In genomic region chr18:68467966-68468365, GRCh38 we compare ENCODE assay signal across 2 cellular contexts.
TF ChIP-seq lines count a peak whose summit lies in the region.

No MANE protein-coding gene starts in this region.

TF ChIP-seq in SK-N-SH, 30 proteins besides CTCF, POLR2A, EP300 and RAD21:
- TF ChIP-seq RCOR1 (IDR thresholded peaks at IDR 0.05; ENCODE audit: low read length): no peak
- TF ChIP-seq NRF1 (IDR thresholded peaks at IDR 0.05; ENCODE audit: low read depth, low read length): no peak
- TF ChIP-seq NFIC (IDR thresholded peaks at IDR 0.05; ENCODE audit: borderline replicate concordance): no peak
- TF ChIP-seq ZBTB33 (IDR thresholded peaks at IDR 0.05; ENCODE audit: borderline replicate concordance, low read depth): no peak
- TF ChIP-seq SIN3A (IDR thresholded peaks at IDR 0.05; ENCODE audit: borderline replicate concordance, low read depth, low read length): no peak
- no peak for TF ChIP-seq TAF1 (IDR thresholded peaks at IDR 0.05; ENCODE audit: borderline replicate concordance, low read depth, low read length)
- no peak for TF ChIP-seq CHD2 (IDR thresholded peaks at IDR 0.05; ENCODE audit: low read length, partially characterized antibody)
- no peak for TF ChIP-seq PBX3 (IDR thresholded peaks at IDR 0.05)
- no peak for TF ChIP-seq FOXJ3 (CRISPR knock-in tag; IDR thresholded peaks at IDR 0.05)
- TF ChIP-seq, protein P1, sequence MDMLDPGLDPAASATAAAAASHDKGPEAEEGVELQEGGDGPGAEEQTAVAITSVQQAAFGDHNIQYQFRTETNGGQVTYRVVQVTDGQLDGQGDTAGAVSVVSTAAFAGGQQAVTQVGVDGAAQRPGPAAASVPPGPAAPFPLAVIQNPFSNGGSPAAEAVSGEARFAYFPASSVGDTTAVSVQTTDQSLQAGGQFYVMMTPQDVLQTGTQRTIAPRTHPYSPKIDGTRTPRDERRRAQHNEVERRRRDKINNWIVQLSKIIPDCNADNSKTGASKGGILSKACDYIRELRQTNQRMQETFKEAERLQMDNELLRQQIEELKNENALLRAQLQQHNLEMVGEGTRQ (IDR thresholded peaks at IDR 0.05; ENCODE audit: borderline replicate concordance, low read depth, low read length): no peak
- TF ChIP-seq ELF1 (IDR thresholded peaks at IDR 0.05): no peak
- TF ChIP-seq MAX (IDR thresholded peaks at IDR 0.05; ENCODE audit: low read depth): no peak
- no peak for TF ChIP-seq JUND (IDR thresholded peaks at IDR 0.05)
- no peak for TF ChIP-seq MEF2A (IDR thresholded peaks at IDR 0.05; ENCODE audit: borderline replicate concordance, low read depth)
- TF ChIP-seq, protein P2, sequence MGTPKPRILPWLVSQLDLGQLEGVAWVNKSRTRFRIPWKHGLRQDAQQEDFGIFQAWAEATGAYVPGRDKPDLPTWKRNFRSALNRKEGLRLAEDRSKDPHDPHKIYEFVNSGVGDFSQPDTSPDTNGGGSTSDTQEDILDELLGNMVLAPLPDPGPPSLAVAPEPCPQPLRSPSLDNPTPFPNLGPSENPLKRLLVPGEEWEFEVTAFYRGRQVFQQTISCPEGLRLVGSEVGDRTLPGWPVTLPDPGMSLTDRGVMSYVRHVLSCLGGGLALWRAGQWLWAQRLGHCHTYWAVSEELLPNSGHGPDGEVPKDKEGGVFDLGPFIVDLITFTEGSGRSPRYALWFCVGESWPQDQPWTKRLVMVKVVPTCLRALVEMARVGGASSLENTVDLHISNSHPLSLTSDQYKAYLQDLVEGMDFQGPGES (IDR thresholded peaks at IDR 0.05; ENCODE audit: low read depth, low read length): no peak
- no peak for TF ChIP-seq FOSL2 (IDR thresholded peaks at IDR 0.05; ENCODE audit: borderline replicate concordance, low read depth)
- TF ChIP-seq, protein P3, sequence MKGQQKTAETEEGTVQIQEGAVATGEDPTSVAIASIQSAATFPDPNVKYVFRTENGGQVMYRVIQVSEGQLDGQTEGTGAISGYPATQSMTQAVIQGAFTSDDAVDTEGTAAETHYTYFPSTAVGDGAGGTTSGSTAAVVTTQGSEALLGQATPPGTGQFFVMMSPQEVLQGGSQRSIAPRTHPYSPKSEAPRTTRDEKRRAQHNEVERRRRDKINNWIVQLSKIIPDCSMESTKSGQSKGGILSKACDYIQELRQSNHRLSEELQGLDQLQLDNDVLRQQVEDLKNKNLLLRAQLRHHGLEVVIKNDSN (IDR thresholded peaks at IDR 0.05; ENCODE audit: borderline replicate concordance, low read depth): no peak

TF ChIP-seq in HEK293T, 16 proteins besides CTCF, POLR2A, EP300 and RAD21:
- no peak for TF ChIP-seq LEF1 (IDR thresholded peaks at IDR 0.05; ENCODE audit: borderline replicate concordance)
- no peak for TF ChIP-seq TARDBP (IDR thresholded peaks at IDR 0.05)
- TF ChIP-seq FOXM1 (IDR thresholded peaks at IDR 0.05; ENCODE audit: borderline replicate concordance): no peak
- TF ChIP-seq L3MBTL2 (conservative IDR thresholded peaks at IDR 0.05): no peak
- TF ChIP-seq ELF4 (IDR thresholded peaks at IDR 0.05): no peak
- no peak for TF ChIP-seq ARNT (IDR thresholded peaks at IDR 0.05)
- TF ChIP-seq SUZ12 (IDR thresholded peaks at IDR 0.05): no peak
- no peak for TF ChIP-seq BHLHE40 (IDR thresholded peaks at IDR 0.05; ENCODE audit: borderline replicate concordance)
- no peak for TF ChIP-seq FOXA1 (IDR thresholded peaks at IDR 0.05)
